ENCODE assay signal across 2 cellular contexts in the genomic region with DNA sequence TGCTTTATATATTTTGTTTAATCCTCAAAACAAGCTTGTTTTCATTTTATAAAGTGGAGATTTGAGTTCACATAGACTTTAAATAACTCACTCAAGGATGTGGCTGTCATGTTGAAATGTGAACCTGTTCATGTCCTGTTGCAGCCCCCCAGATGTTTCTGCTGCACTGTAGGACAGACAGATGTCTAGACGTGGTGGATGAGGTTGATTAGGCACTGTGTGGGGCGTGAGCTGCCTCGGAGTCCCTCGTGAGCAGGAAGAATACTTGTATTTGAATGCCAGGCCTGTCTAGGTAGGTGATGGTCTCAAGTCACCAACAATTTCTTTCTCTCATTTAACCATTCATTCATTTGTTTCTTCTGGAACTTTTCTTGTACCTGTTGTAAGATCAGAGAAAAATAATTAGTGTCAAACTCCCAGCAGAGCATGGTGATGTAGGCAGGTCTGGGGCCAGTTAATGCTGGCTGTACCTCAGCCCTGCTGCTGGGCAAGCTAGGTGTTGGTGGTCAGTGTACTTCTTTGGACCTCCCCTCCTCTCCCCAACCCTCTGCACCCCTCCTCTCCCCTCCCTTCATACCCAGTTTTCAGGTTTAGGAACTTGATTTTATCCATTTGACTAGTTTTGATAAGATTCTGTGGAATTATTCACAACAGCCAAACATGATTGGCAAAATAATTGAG.
A peak's percentile ranks its signal among the peaks of the same experiment; 100 is the strongest.
TF ChIP-seq lines count a peak whose summit lies in the region.

No MANE protein-coding gene starts in this region.

TF ChIP-seq in HepG2, 621 proteins besides CTCF, POLR2A, EP300 and RAD21:
- no peak for TF ChIP-seq ZNF777 (CRISPR knock-in tag; IDR thresholded peaks at IDR 0.05)
- 0 out of 2 replicates have a peak, but pooled peaks have one; percentile 36 for TF ChIP-seq SALL2 (CRISPR knock-in tag; IDR thresholded peaks at IDR 0.05)
- TF ChIP-seq RBM22 (optimal IDR thresholded peaks at IDR 0.05; ENCODE audit: low read length): peak; percentile 91
- TF ChIP-seq POLR2AphosphoS5 (IDR thresholded peaks at IDR 0.05; ENCODE audit: low read depth, low read length): no peak
- no peak for TF ChIP-seq ZNF616 (CRISPR knock-in tag; IDR thresholded peaks at IDR 0.05; ENCODE audit: low read depth)
- no peak for TF ChIP-seq ZNF24 (IDR thresholded peaks at IDR 0.05)
- TF ChIP-seq DMAP1 (CRISPR knock-in tag; IDR thresholded peaks at IDR 0.05): no peak
- TF ChIP-seq, protein P1, sequence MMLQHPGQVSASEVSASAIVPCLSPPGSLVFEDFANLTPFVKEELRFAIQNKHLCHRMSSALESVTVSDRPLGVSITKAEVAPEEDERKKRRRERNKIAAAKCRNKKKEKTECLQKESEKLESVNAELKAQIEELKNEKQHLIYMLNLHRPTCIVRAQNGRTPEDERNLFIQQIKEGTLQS (CRISPR knock-in tag; IDR thresholded peaks at IDR 0.05): no peak
- no peak for TF ChIP-seq RFXAP (CRISPR knock-in tag; IDR thresholded peaks at IDR 0.05; ENCODE audit: borderline replicate concordance)

TF ChIP-seq in K562, 482 proteins besides CTCF, POLR2A, EP300 and RAD21:
- no peak for TF ChIP-seq ZNF41 (CRISPR knock-in tag; conservative IDR thresholded peaks at IDR 0.05)
- TF ChIP-seq MEIS2 (IDR thresholded peaks at IDR 0.05; ENCODE audit: partially characterized antibody): peak; percentile 33
- TF ChIP-seq, protein P2, sequence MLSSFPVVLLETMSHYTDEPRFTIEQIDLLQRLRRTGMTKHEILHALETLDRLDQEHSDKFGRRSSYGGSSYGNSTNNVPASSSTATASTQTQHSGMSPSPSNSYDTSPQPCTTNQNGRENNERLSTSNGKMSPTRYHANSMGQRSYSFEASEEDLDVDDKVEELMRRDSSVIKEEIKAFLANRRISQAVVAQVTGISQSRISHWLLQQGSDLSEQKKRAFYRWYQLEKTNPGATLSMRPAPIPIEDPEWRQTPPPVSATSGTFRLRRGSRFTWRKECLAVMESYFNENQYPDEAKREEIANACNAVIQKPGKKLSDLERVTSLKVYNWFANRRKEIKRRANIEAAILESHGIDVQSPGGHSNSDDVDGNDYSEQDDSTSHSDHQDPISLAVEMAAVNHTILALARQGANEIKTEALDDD (IDR thresholded peaks at IDR 0.05): peak; percentile 42; the same call in 1 of the 2 replicates
- TF ChIP-seq SOX6 (IDR thresholded peaks at IDR 0.05): 0 out of 2 replicates have a peak, but pooled peaks have one; percentile 2
- peak; percentile 82 for TF ChIP-seq SMAD4 (CRISPR knock-in tag; conservative IDR thresholded peaks at IDR 0.05)
- peak; percentile 45 for TF ChIP-seq CBFA2T3 (IDR thresholded peaks at IDR 0.05)
- TF ChIP-seq CBX8 (IDR thresholded peaks at IDR 0.05; ENCODE audit: borderline replicate concordance, extremely low read depth, low read depth, low read length, poor library complexity, severe bottlenecking): no peak
- 0 out of 2 replicates have a peak, but pooled peaks have one; percentile 36 for TF ChIP-seq ZNF766 (CRISPR knock-in tag; conservative IDR thresholded peaks at IDR 0.05)
- TF ChIP-seq PKNOX1 (IDR thresholded peaks at IDR 0.05): peak; percentile 45
